1 cellular context compared by ENCODE assay signal in the genomic region with DNA sequence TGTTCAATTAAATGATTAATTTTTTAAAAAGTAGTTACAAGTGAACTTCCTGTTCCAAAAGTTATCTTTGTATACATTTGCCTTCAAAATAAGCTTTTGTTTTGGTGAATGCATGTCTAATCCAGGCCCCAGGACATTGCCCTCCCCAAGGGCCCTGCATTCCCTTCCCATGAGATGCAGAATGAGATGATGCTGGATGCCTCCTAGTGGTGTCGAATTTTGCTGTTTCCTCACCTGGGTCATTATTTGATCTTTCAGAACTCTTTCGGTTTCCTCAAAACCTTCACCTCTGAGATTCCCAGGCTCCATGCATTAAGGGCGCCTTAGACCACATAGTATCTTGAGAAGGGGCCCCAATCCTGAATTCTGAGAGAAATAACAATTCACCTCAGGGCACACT.
TF ChIP-seq lines count a peak whose summit lies in the region.

No MANE protein-coding gene starts in this region.

TF ChIP-seq in GM23338, 12 proteins besides CTCF, POLR2A, EP300 and RAD21 (continued from another document):
- TF ChIP-seq, protein P1, sequence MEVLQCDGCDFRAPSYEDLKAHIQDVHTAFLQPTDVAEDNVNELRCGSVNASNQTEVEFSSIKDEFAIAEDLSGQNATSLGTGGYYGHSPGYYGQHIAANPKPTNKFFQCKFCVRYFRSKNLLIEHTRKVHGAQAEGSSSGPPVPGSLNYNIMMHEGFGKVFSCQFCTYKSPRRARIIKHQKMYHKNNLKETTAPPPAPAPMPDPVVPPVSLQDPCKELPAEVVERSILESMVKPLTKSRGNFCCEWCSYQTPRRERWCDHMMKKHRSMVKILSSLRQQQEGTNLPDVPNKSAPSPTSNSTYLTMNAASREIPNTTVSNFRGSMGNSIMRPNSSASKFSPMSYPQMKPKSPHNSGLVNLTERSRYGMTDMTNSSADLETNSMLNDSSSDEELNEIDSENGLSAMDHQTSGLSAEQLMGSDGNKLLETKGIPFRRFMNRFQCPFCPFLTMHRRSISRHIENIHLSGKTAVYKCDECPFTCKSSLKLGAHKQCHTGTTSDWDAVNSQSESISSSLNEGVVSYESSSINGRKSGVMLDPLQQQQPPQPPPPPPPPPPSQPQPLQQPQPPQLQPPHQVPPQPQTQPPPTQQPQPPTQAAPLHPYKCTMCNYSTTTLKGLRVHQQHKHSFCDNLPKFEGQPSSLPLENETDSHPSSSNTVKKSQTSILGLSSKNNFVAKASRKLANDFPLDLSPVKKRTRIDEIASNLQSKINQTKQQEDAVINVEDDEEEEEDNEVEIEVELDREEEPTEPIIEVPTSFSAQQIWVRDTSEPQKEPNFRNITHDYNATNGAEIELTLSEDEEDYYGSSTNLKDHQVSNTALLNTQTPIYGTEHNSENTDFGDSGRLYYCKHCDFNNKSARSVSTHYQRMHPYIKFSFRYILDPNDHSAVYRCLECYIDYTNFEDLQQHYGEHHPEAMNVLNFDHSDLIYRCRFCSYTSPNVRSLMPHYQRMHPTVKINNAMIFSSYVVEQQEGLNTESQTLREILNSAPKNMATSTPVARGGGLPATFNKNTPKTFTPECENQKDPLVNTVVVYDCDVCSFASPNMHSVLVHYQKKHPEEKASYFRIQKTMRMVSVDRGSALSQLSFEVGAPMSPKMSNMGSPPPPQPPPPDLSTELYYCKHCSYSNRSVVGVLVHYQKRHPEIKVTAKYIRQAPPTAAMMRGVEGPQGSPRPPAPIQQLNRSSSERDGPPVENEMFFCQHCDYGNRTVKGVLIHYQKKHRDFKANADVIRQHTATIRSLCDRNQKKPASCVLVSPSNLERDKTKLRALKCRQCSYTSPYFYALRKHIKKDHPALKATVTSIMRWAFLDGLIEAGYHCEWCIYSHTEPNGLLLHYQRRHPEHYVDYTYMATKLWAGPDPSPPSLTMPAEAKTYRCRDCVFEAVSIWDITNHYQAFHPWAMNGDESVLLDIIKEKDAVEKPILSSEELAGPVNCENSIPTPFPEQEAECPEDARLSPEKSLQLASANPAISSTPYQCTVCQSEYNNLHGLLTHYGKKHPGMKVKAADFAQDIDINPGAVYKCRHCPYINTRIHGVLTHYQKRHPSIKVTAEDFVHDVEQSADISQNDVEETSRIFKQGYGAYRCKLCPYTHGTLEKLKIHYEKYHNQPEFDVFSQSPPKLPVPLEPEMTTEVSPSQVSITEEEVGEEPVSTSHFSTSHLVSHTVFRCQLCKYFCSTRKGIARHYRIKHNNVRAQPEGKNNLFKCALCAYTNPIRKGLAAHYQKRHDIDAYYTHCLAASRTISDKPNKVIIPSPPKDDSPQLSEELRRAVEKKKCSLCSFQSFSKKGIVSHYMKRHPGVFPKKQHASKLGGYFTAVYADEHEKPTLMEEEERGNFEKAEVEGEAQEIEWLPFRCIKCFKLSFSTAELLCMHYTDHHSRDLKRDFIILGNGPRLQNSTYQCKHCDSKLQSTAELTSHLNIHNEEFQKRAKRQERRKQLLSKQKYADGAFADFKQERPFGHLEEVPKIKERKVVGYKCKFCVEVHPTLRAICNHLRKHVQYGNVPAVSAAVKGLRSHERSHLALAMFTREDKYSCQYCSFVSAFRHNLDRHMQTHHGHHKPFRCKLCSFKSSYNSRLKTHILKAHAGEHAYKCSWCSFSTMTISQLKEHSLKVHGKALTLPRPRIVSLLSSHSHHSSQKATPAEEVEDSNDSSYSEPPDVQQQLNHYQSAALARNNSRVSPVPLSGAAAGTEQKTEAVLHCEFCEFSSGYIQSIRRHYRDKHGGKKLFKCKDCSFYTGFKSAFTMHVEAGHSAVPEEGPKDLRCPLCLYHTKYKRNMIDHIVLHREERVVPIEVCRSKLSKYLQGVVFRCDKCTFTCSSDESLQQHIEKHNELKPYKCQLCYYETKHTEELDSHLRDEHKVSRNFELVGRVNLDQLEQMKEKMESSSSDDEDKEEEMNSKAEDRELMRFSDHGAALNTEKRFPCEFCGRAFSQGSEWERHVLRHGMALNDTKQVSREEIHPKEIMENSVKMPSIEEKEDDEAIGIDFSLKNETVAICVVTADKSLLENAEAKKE (CRISPR knock-in tag; IDR thresholded peaks at IDR 0.05) = no peak
- TF ChIP-seq POLR2AphosphoS5 (IDR thresholded peaks at IDR 0.05; ENCODE audit: low read depth) (no peak), CREB1 (CRISPR knock-in tag; IDR thresholded peaks at IDR 0.05; ENCODE audit: low read depth) (no peak), JUNB (IDR thresholded peaks at IDR 0.05; ENCODE audit: unreplicated experiment) (no peak), ZNF114 (CRISPR knock-in tag; IDR thresholded peaks at IDR 0.05) (no peak)
- TF ChIP-seq, protein P2, sequence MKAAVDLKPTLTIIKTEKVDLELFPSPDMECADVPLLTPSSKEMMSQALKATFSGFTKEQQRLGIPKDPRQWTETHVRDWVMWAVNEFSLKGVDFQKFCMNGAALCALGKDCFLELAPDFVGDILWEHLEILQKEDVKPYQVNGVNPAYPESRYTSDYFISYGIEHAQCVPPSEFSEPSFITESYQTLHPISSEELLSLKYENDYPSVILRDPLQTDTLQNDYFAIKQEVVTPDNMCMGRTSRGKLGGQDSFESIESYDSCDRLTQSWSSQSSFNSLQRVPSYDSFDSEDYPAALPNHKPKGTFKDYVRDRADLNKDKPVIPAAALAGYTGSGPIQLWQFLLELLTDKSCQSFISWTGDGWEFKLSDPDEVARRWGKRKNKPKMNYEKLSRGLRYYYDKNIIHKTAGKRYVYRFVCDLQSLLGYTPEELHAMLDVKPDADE (IDR thresholded peaks at IDR 0.05) = no peak
